ENCODE assay signal across 9 cellular contexts in genomic region chr18:62663731-62664336, GRCh38. TPM values are rescaled to one million over a fixed set of nuclear protein-coding genes. Genes with fewer than 3 reads are reported as not detected.
DNase-seq lines count a peak whose midpoint lies in the region; ATAC-seq and TF ChIP-seq lines count a peak whose summit lies in the region.
"Had no signal": no experiment of that assay in that cellular context is flagged by ENCODE, and none has a peak within 500 bp of the region (broad histone marks: within the 10 kb centered on the region; RNA-seq: fewer than 3 reads in every experiment).

No MANE protein-coding gene starts in this region.

- BruUV-seq in PC-3 (replicated peaks; lab: Mats Ljungman, UMichigan): no TSS peak

- H4K20me1 ChIP-seq in PC-3 (ENCODE audit: low read length): no peaks in the 10 kb centered on the region

- WGBS in thyroid gland, 2 donors: 66 to 78% methylated on average over 5 of the region's 5 CpGs

- H3K4me1 Mint-ChIP-seq in CD4-positive, alpha-beta T cell (ENCODE audit: low read depth): no peaks in the 10 kb centered on the region

- H3K9me3 ChIP-seq in PC-3 (ENCODE audit: low read length): no peaks in the 10 kb centered on the region
- no peaks in the 10 kb centered on the region for H3K9me3 ChIP-seq in thyroid gland
- no peaks in the 10 kb centered on the region for H3K9me3 ChIP-seq in CD4-positive, alpha-beta T cell (ENCODE audit: control insufficient read depth, low read length)

- no peaks in the 10 kb centered on the region for H3K27me3 ChIP-seq in PC-3 (ENCODE audit: low read length)
- H3K27me3 ChIP-seq in thyroid gland: no peaks in the 10 kb centered on the region
- H3K27me3 ChIP-seq in CD4-positive, alpha-beta T cell (ENCODE audit: control insufficient read depth, insufficient read depth, low read length): no peaks in the 10 kb centered on the region

- POLR2A ChIA-PET in PC-3 (lab: Charles Lee; ENCODE audit: unreplicated experiment): interaction anchor here (0.6 kb wide), 1 partner anchor 54 kb away, joined by 4 read pairs; no protein-coding TSS in a partner anchor
- POLR2A ChIA-PET in CD4-positive, alpha-beta T cell (lab: Charles Lee): no interaction called here

- intact Hi-C loops in PC-3 (cut with micrococcal nuclease): no loop called here
- intact Hi-C loops in thyroid gland (cut with DNase I): no loop called here
- intact Hi-C loops in CD4-positive, alpha-beta T cell (cut with DNase I, micrococcal nuclease): no loop called here

- no peaks in the 10 kb centered on the region for H3K27me3 Mint-ChIP-seq in CD4-positive, alpha-beta T cell

- H3K27ac Mint-ChIP-seq in CD4-positive, alpha-beta T cell: no peak overlapping the region

- peak overlapping the region; percentile 27; the same call in 1 of the 2 replicates for H2AFZ ChIP-seq in PC-3 (ENCODE audit: low read length)

- TF ChIP-seq CTCF in PC-3 (conservative IDR thresholded peaks at IDR 0.05; ENCODE audit: low read depth, low read length): no peak
- no peak for TF ChIP-seq CTCF in thyroid gland (IDR thresholded peaks at IDR 0.05)
- TF ChIP-seq CTCF in CD4-positive, alpha-beta T cell (IDR thresholded peaks at IDR 0.05): no peak

- H3K79me2 ChIP-seq in PC-3 (ENCODE audit: low read length): no peaks in the 10 kb centered on the region

- no peak for TF ChIP-seq POLR2A in thyroid gland (IDR thresholded peaks at IDR 0.05)

- no peaks in the 10 kb centered on the region for H3K9me3 Mint-ChIP-seq in CD4-positive, alpha-beta T cell

- H3K4me3 Mint-ChIP-seq in CD4-positive, alpha-beta T cell: no peak overlapping the region

- no peak overlapping the region for H3K9ac ChIP-seq in PC-3 (ENCODE audit: low read length)

- H3K36me3 Mint-ChIP-seq in CD4-positive, alpha-beta T cell (ENCODE audit: low read depth): no peaks in the 10 kb centered on the region

- peak overlapping the region; percentile 21 for H3K4me2 ChIP-seq in PC-3 (ENCODE audit: low read length)

- peak overlapping the region; percentile 49 for H3K27ac ChIP-seq in PC-3 (ENCODE audit: low read length)
- no peak overlapping the region for H3K27ac ChIP-seq in thyroid gland
- no peak overlapping the region for H3K27ac ChIP-seq in CD4-positive, alpha-beta T cell (ENCODE audit: low read depth, low read length)
- H3K27ac ChIP-seq: HL-60 had no signal

- DNase-seq in PC-3: peak; percentile 80
- peak; percentile 50 for DNase-seq in iris pigment epithelial cell (ENCODE audit: low read depth)
- DNase-seq in thyroid gland: no peak
- no peak for DNase-seq in NCI-H146 (lab: John Stamatoyannopoulos, UW)
- no peak for DNase-seq in NCI-H1105 (lab: John Stamatoyannopoulos, UW)
- no peak for DNase-seq in CD4-positive, alpha-beta T cell

- ATAC-seq in GM18511 (IDR thresholded peaks at IDR 0.05; ENCODE audit: unreplicated experiment) (peak; percentile 98), HG02588 (IDR thresholded peaks at IDR 0.05; ENCODE audit: unreplicated experiment) (peak; percentile 90), PC-3 (peak; percentile 87)
- ATAC-seq in CD4-positive, alpha-beta T cell (ENCODE audit: poor library complexity): no peak

- CTCF ChIA-PET in PC-3 (lab: Charles Lee): interaction anchor here (0.6 kb wide), 1 partner anchor 137 kb away, joined by 4 read pairs; no protein-coding TSS in a partner anchor
- CTCF ChIA-PET in CD4-positive, alpha-beta T cell (lab: Charles Lee): no interaction called here

- H3K4me1 ChIP-seq in PC-3 (ENCODE audit: insufficient read depth, low read length): peaks cover 15% of the 10 kb centered on the region
- H3K4me1 ChIP-seq in thyroid gland: no peaks in the 10 kb centered on the region

- H3K36me3 ChIP-seq in PC-3 (ENCODE audit: low read depth, low read length) (no peaks in the 10 kb centered on the region), thyroid gland (no peaks in the 10 kb centered on the region)

- H3F3A ChIP-seq in PC-3 (ENCODE audit: low read length, unreplicated experiment): no peaks in the 10 kb centered on the region

- H3K4me3 ChIP-seq in PC-3 (ENCODE audit: low read length) (no peak overlapping the region), thyroid gland (replicated peaks in 1 of 3) (no peak overlapping the region)

- no peaks in the 10 kb centered on the region for H3K9me2 ChIP-seq in PC-3 (replicated peaks; ENCODE audit: low read length)

RNA-seq across cellular contexts. Expression of gene PHLPP1, which starts 51.5 kb away (rescaled TPM):
- total RNA-seq in PC-3 (2014; rRNA removed) (14.1 and 22.5 TPM in 2 replicates), thyroid gland (10 to 100 TPM; 14.6 to 22.7 (median 20.4) TPM)
- 1 to 10 TPM; 6.8 to 7.1 TPM for total RNA-seq in CD4-positive, alpha-beta T cell

Comparison
In these comparisons a context has a peak if more than half of its experiments do, and no peak if none do; other contexts are left out.
1. DNase-seq: peak in PC-3 (single experiment) and iris pigment epithelial cell (single experiment); none in thyroid gland (0 of 2), NCI-H146 (single experiment), NCI-H1105 (single experiment) and CD4-positive, alpha-beta T cell (0 of 10).